In the genomic region with DNA sequence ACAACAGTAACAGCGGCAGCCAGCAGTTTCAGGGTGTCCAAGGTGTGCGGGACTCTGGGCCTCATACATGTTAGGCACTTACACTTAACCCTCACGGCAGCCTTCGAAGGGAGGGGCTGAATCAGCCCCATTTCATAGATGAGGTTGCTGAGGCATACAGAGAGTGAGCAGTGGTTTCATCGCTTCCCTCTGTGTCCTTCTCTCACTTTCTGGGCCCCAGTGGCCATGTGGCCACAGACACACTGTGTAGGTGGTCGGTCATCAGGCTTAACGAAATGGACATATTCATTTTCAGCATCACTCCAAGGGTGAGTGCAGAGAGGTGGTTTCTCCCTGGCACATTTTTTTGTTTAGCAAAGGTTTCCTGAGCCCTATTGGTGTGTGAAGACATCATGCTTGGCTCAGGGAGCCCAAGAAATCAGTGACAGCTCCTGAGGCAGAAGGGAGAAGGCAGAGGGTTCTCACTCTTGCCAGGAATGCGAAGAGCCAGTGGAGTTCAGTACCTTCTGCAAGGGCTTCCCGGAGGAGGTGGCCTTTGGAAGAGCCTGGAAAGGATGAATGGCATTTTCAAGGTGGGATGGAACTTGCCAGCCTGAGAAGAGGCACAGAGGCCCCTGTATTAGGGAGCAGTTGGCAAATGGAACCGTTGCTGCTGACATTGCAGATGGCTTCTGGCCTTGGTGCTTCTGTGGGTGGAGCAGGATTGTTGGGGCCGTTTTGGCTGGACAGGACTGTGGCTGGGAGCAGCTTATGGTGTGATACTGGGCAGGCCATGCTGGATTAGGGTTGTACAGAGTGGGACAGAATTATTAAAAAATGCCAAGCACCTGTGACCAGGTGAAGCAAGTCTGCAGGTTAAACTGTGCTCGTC, we compare ENCODE assay signal across 8 cellular contexts.
A peak's percentile ranks its signal among the peaks of the same experiment; 100 is the strongest.
DNase-seq lines count a peak whose midpoint lies in the region; ATAC-seq, FAIRE-seq and TF ChIP-seq lines count a peak whose summit lies in the region.

No MANE protein-coding gene starts in this region.

- peaks cover 56 to 67% (median 59%) of the 10 kb centered on the region in 3 donors for H3K4me1 Mint-ChIP-seq in IgD-negative memory B cell
- peaks cover 87% of the 10 kb centered on the region for H3K4me1 Mint-ChIP-seq in stimulated activated effector memory CD8-positive, alpha-beta T cell treated with anti-CD3 and anti-CD28 coated beads, Interleukin-12 subunit alpha, Interleukin-12 subunit beta, amount 100 ng/mL, for 72 hours

- H3K27me3 Mint-ChIP-seq in IgD-negative memory B cell: no peaks in the 10 kb centered on the region

- peak overlapping the region; percentile 12 to 90 (median 78) for H3K27ac ChIP-seq in dorsolateral prefrontal cortex

- TF ChIP-seq CTCF in dorsolateral prefrontal cortex (IDR thresholded peaks at IDR 0.05 in 54 of 56, conservative IDR thresholded peaks at IDR 0.05 in 2 of 56; ENCODE audit: low read depth in 1 of 56, partially characterized antibody in 56 of 56) (no peak), foreskin fibroblast (IDR thresholded peaks at IDR 0.05; ENCODE audit: low read depth, low read length) (no peak)

- intact Hi-C loops in dorsolateral prefrontal cortex (cut with DNase I): no loop called here

- H3K4me3 Mint-ChIP-seq in IgD-negative memory B cell: peak overlapping the region; percentile 39 to 95 (median 72)
- H3K4me3 Mint-ChIP-seq in stimulated activated effector memory CD8-positive, alpha-beta T cell treated with anti-CD3 and anti-CD28 coated beads, Interleukin-12 subunit alpha, Interleukin-12 subunit beta, amount 100 ng/mL, for 72 hours: peak overlapping the region; percentile 77

- H3K9me3 Mint-ChIP-seq in IgD-negative memory B cell: no peaks in the 10 kb centered on the region
- H3K9me3 Mint-ChIP-seq in stimulated activated effector memory CD8-positive, alpha-beta T cell treated with anti-CD3 and anti-CD28 coated beads, Interleukin-12 subunit alpha, Interleukin-12 subunit beta, amount 100 ng/mL, for 72 hours: no peaks in the 10 kb centered on the region

- peak; percentile 70 for ATAC-seq in GM21447 (IDR thresholded peaks at IDR 0.05; ENCODE audit: unreplicated experiment)
- ATAC-seq in stimulated activated effector memory CD8-positive, alpha-beta T cell treated with anti-CD3 and anti-CD28 coated beads, Interleukin-12 subunit alpha, Interleukin-12 subunit beta, amount 100 ng/mL, for 72 hours: peak; percentile 87

- peak overlapping the region; percentile 91 to 100 (median 98) for H3K27ac Mint-ChIP-seq in IgD-negative memory B cell
- peak overlapping the region; percentile 94 for H3K27ac Mint-ChIP-seq in stimulated activated effector memory CD8-positive, alpha-beta T cell treated with anti-CD3 and anti-CD28 coated beads, Interleukin-12 subunit alpha, Interleukin-12 subunit beta, amount 100 ng/mL, for 72 hours

- FAIRE-seq in GM12891 (lab: Jason Lieb, UNC): no peak

- peak; percentile 63 for DNase-seq in GM12891 (ENCODE audit: insufficient read length, low spot score)
- DNase-seq in dorsolateral prefrontal cortex: peak in 1 of 10 donors; percentile 25
- DNase-seq in stimulated activated effector memory CD8-positive, alpha-beta T cell treated with anti-CD3 and anti-CD28 coated beads, Interleukin-12 subunit alpha, Interleukin-12 subunit beta, amount 100 ng/mL, for 72 hours (ENCODE audit: low spot score in 2 of 2): peak; percentile 30 to 86
- DNase-seq in NCI-H345 (lab: John Stamatoyannopoulos, UW): no peak
- DNase-seq in glomerular visceral epithelial cell (ENCODE audit: extremely low spot score): no peak
- DNase-seq in foreskin fibroblast: no peak

- peaks cover 6% of the 10 kb centered on the region for H3K36me3 Mint-ChIP-seq in IgD-negative memory B cell
- peaks cover 84% of the 10 kb centered on the region for H3K36me3 Mint-ChIP-seq in stimulated activated effector memory CD8-positive, alpha-beta T cell treated with anti-CD3 and anti-CD28 coated beads, Interleukin-12 subunit alpha, Interleukin-12 subunit beta, amount 100 ng/mL, for 72 hours

- peak; percentile 57; the same call in 1 of the 2 replicates for TF ChIP-seq POLR2A in GM12891 (IDR thresholded peaks at IDR 0.05; ENCODE audit: low read depth, low read length)

- H3K4me3 ChIP-seq in dorsolateral prefrontal cortex: peak overlapping the region in 2 of 59 donors; percentile 5 to 8
- no peak overlapping the region for H3K4me3 ChIP-seq in foreskin fibroblast (ENCODE audit: low read depth in 1 of 2, low read length in 2 of 2)

- no peaks in the 10 kb centered on the region for H3K27me3 ChIP-seq in dorsolateral prefrontal cortex

TF ChIP-seq in GM12891, 5 proteins besides CTCF, POLR2A, EP300 and RAD21:
- TF ChIP-seq POU2F2 (IDR thresholded peaks at IDR 0.05; ENCODE audit: low read depth, low read length) (peak; percentile 87), TAF1 (IDR thresholded peaks at IDR 0.05; ENCODE audit: low read depth, low read length) (peak; percentile 33; the same call in 1 of the 2 replicates), PAX5 (IDR thresholded peaks at IDR 0.05; ENCODE audit: insufficient read depth, low read length, severe bottlenecking) (no peak), POLR2AphosphoS5 (IDR thresholded peaks at IDR 0.05; ENCODE audit: low read depth, low read length) (peak; percentile 67), SPI1 (IDR thresholded peaks at IDR 0.05; ENCODE audit: low read depth, low read length) (peak; percentile 89)

Comparison
In these comparisons a context has a peak if more than half of its experiments do, and no peak if none do; other contexts are left out.
1. DNase-seq: peak in GM12891 (single experiment) and stimulated activated effector memory CD8-positive, alpha-beta T cell treated with anti-CD3 and anti-CD28 coated beads, Interleukin-12 subunit alpha, Interleukin-12 subunit beta, amount 100 ng/mL, for 72 hours (2 of 2); none in NCI-H345 (single experiment), glomerular visceral epithelial cell (single experiment) and foreskin fibroblast (0 of 2).